Comparison of ENCODE assay signal across 2 cellular contexts in the genomic region with DNA sequence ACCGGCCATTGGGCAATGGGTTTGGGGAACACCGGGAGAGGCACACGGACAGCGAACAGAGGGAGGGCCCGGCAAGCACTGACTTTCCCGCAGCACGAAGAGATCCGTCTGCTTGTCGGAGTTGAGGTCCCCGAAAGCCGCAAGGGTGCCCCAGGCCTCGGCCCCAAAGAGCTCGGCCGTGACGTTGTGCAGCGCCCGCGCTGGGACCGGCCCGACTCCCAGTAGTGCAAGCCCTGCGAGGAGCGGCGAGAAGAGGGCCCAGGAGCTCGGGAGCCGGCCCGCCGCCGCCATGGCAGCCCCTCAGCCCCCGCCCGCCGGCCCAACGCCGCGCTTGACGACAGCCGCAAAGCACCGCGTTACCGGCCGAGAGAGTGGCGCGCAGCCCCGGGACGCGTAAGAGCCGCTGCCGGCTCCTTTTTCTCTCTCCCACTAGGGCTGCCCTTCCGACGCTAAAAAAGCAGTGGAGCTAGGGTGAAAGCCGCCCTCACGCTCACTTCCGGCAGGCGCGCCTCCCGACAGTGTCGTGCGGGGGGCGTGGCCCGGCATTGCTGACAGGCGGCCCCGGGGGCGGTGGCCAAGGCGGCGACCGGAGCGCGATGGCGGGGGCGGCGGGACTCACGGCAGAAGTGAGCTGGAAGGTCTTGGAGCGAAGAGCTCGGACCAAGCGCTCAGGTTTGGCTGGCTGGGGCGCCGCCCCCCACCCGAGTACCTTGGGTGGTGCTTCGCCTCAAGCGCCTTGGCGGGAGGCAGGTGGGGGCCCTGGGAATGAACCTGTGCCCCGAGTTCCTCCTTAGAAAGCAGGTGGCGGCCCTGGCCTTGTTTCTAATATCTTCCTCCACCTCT.
TF ChIP-seq lines count a peak whose summit lies in the region.

A gene (minus strand): TSS at position 309 of the 843 bp plus-strand sequence. CDS start 18 bp downstream, at position 291.
A gene (plus strand): TSS at position 577 of the 843 bp plus-strand sequence. CDS start 20 bp downstream, at position 597.

TF ChIP-seq in HCT116, 20 proteins besides CTCF, POLR2A, EP300 and RAD21 (continued from another document):
- TF ChIP-seq, protein P1, sequence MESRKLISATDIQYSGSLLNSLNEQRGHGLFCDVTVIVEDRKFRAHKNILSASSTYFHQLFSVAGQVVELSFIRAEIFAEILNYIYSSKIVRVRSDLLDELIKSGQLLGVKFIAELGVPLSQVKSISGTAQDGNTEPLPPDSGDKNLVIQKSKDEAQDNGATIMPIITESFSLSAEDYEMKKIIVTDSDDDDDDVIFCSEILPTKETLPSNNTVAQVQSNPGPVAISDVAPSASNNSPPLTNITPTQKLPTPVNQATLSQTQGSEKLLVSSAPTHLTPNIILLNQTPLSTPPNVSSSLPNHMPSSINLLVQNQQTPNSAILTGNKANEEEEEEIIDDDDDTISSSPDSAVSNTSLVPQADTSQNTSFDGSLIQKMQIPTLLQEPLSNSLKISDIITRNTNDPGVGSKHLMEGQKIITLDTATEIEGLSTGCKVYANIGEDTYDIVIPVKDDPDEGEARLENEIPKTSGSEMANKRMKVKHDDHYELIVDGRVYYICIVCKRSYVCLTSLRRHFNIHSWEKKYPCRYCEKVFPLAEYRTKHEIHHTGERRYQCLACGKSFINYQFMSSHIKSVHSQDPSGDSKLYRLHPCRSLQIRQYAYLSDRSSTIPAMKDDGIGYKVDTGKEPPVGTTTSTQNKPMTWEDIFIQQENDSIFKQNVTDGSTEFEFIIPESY (IDR thresholded peaks at IDR 0.05; ENCODE audit: extremely low read depth, insufficient replicate concordance, low read length), result no peak
- TF ChIP-seq JUND (IDR thresholded peaks at IDR 0.05) (no peak), ELF1 (IDR thresholded peaks at IDR 0.05; ENCODE audit: borderline replicate concordance, low read depth) (peak; percentile 69), CBX3 (IDR thresholded peaks at IDR 0.05; ENCODE audit: low read depth) (0 out of 2 replicates have a peak, but pooled peaks have one; percentile 52), POLR2AphosphoS5 (IDR thresholded peaks at IDR 0.05; ENCODE audit: low read depth, low read length) (peak; percentile 51), EGR1 (IDR thresholded peaks at IDR 0.05; ENCODE audit: low read depth) (peak; percentile 96)

TF ChIP-seq in SK-N-SH treated with all-trans-retinoic acid at 6 μM for 48 hours, 23 proteins besides CTCF, POLR2A, EP300 and RAD21 (continued from another document):
- TF ChIP-seq, protein P2, sequence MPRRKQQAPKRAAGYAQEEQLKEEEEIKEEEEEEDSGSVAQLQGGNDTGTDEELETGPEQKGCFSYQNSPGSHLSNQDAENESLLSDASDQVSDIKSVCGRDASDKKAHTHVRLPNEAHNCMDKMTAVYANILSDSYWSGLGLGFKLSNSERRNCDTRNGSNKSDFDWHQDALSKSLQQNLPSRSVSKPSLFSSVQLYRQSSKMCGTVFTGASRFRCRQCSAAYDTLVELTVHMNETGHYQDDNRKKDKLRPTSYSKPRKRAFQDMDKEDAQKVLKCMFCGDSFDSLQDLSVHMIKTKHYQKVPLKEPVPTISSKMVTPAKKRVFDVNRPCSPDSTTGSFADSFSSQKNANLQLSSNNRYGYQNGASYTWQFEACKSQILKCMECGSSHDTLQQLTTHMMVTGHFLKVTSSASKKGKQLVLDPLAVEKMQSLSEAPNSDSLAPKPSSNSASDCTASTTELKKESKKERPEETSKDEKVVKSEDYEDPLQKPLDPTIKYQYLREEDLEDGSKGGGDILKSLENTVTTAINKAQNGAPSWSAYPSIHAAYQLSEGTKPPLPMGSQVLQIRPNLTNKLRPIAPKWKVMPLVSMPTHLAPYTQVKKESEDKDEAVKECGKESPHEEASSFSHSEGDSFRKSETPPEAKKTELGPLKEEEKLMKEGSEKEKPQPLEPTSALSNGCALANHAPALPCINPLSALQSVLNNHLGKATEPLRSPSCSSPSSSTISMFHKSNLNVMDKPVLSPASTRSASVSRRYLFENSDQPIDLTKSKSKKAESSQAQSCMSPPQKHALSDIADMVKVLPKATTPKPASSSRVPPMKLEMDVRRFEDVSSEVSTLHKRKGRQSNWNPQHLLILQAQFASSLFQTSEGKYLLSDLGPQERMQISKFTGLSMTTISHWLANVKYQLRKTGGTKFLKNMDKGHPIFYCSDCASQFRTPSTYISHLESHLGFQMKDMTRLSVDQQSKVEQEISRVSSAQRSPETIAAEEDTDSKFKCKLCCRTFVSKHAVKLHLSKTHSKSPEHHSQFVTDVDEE (CRISPR knock-in tag; IDR thresholded peaks at IDR 0.05), result no peak
- TF ChIP-seq, protein P3, sequence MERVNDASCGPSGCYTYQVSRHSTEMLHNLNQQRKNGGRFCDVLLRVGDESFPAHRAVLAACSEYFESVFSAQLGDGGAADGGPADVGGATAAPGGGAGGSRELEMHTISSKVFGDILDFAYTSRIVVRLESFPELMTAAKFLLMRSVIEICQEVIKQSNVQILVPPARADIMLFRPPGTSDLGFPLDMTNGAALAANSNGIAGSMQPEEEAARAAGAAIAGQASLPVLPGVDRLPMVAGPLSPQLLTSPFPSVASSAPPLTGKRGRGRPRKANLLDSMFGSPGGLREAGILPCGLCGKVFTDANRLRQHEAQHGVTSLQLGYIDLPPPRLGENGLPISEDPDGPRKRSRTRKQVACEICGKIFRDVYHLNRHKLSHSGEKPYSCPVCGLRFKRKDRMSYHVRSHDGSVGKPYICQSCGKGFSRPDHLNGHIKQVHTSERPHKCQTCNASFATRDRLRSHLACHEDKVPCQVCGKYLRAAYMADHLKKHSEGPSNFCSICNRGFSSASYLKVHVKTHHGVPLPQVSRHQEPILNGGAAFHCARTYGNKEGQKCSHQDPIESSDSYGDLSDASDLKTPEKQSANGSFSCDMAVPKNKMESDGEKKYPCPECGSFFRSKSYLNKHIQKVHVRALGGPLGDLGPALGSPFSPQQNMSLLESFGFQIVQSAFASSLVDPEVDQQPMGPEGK (CRISPR knock-in tag; IDR thresholded peaks at IDR 0.05; ENCODE audit: borderline replicate concordance), result no peak
- no peak for TF ChIP-seq ARNTL (CRISPR knock-in tag; IDR thresholded peaks at IDR 0.05; ENCODE audit: borderline replicate concordance, low read depth)
- no peak for TF ChIP-seq ZC3H10 (CRISPR knock-in tag; IDR thresholded peaks at IDR 0.05)
- no peak for TF ChIP-seq CSDC2 (CRISPR knock-in tag; IDR thresholded peaks at IDR 0.05)
- TF ChIP-seq ZNF565 (CRISPR knock-in tag; conservative IDR thresholded peaks at IDR 0.05; ENCODE audit: low read depth), result no peak
- TF ChIP-seq ZNF70 (CRISPR knock-in tag; IDR thresholded peaks at IDR 0.05), result no peak
